In genomic region chr3:57971975-57972374, GRCh38 we compare ENCODE assay signal across 14 cellular contexts. TPM values are rescaled to one million over a fixed set of nuclear protein-coding genes. Genes with fewer than 3 reads are reported as not detected.
DNase-seq lines count a peak whose midpoint lies in the region; FAIRE-seq and TF ChIP-seq lines count a peak whose summit lies in the region.
"Had no signal": no experiment of that assay in that cellular context is flagged by ENCODE, and none has a peak within 500 bp of the region (broad histone marks: within the 10 kb centered on the region; RNA-seq: fewer than 3 reads in every experiment).

No MANE protein-coding gene starts in this region.

- no peak for FAIRE-seq in GM12892 (lab: Jason Lieb, UNC)
- FAIRE-seq: frontal cortex had no signal

- TF ChIP-seq CTCF in 22Rv1 (IDR thresholded peaks at IDR 0.05) (no peak), endothelial cell (IDR thresholded peaks at IDR 0.05; ENCODE audit: unreplicated experiment) (no peak), neural crest cell (conservative IDR thresholded peaks at IDR 0.05) (no peak)

- CTCF ChIA-PET in HEK293T (lab: Yijun Ruan, JAX), result interaction anchor here (1.3 kb wide), 1 partner anchor 205 kb away, joined by 5 read pairs; no protein-coding TSS in a partner anchor

- H3K4me3 Mint-ChIP-seq in endothelial cell (ENCODE audit: unreplicated experiment) (peak overlapping the region; percentile 84), neural crest cell (no peak overlapping the region)
- H3K4me3 Mint-ChIP-seq: activated CD4-positive, alpha-beta T cell treated with anti-CD3 and anti-CD28 coated beads, Interleukin-2, amount 10 ng/mL, durations not matched to agents 7 days and 5 days; natural killer cell treated with Interleukin-12 subunit alpha and Interleukin-12 subunit beta and Interleukin-15 and Interleukin-18, amount 100 ng/mL, for 72 hours had no signal

- no peaks in the 10 kb centered on the region for H3K36me3 Mint-ChIP-seq in endothelial cell (ENCODE audit: low read depth, unreplicated experiment)
- H3K36me3 Mint-ChIP-seq in neural crest cell (ENCODE audit: low read depth), result no peaks in the 10 kb centered on the region
- H3K36me3 Mint-ChIP-seq: natural killer cell treated with Interleukin-12 subunit alpha and Interleukin-12 subunit beta and Interleukin-15 and Interleukin-18, amount 100 ng/mL, for 72 hours had no signal

- DNase-seq in LoVo (ENCODE audit: low spot score) (peak; percentile 83), endothelial cell (ENCODE audit: low spot score) (no peak), neural crest cell (ENCODE audit: low read depth, low spot score) (no peak), caudate nucleus (lab: John Stamatoyannopoulos, UW) (no peak), HEK293T (ENCODE audit: extremely low spot score) (no peak), GM12892 (ENCODE audit: insufficient read length) (no peak), RKO (ENCODE audit: low spot score) (no peak)
- DNase-seq: activated CD4-positive, alpha-beta T cell treated with anti-CD3 and anti-CD28 coated beads, Interleukin-2, amount 10 ng/mL, durations not matched to agents 7 days and 5 days; amniotic stem cell; DMS153; NCI-H1105 treated with DMSO at 0.1 percent for 48 hours had no signal

- H3K27ac ChIP-seq in 22Rv1 (peak overlapping the region; percentile 76), caudate nucleus (ENCODE audit: low read depth, low read length) (no peak overlapping the region)

- POLR2A ChIA-PET in HEK293T (lab: Yijun Ruan, JAX), result no interaction called here

- no peaks in the 10 kb centered on the region for H3K9me3 Mint-ChIP-seq in endothelial cell (ENCODE audit: unreplicated experiment)
- no peaks in the 10 kb centered on the region for H3K9me3 Mint-ChIP-seq in neural crest cell
- H3K9me3 Mint-ChIP-seq: natural killer cell treated with Interleukin-12 subunit alpha and Interleukin-12 subunit beta and Interleukin-15 and Interleukin-18, amount 100 ng/mL, for 72 hours had no signal

- H3K4me1 Mint-ChIP-seq in endothelial cell (ENCODE audit: unreplicated experiment) (peaks cover 43% of the 10 kb centered on the region), neural crest cell (peaks cover 21% of the 10 kb centered on the region)

- no peak for TF ChIP-seq POLR2A in GM12892 (IDR thresholded peaks at IDR 0.05; ENCODE audit: low read depth, low read length)

- H3K27me3 Mint-ChIP-seq in endothelial cell (ENCODE audit: unreplicated experiment) (peaks cover 8% of the 10 kb centered on the region), neural crest cell (ENCODE audit: low read depth) (no peaks in the 10 kb centered on the region)
- H3K27me3 Mint-ChIP-seq: activated CD4-positive, alpha-beta T cell treated with anti-CD3 and anti-CD28 coated beads, Interleukin-2, amount 10 ng/mL, durations not matched to agents 7 days and 5 days had no signal

- H3K27ac Mint-ChIP-seq in endothelial cell (ENCODE audit: unreplicated experiment) (peak overlapping the region; percentile 85), neural crest cell (ENCODE audit: unreplicated experiment) (peak overlapping the region; percentile 89)
- H3K27ac Mint-ChIP-seq: activated CD4-positive, alpha-beta T cell treated with anti-CD3 and anti-CD28 coated beads, Interleukin-2, amount 10 ng/mL, durations not matched to agents 7 days and 5 days; natural killer cell treated with Interleukin-12 subunit alpha and Interleukin-12 subunit beta and Interleukin-15 and Interleukin-18, amount 100 ng/mL, for 72 hours had no signal

TF ChIP-seq in HEK293T, 16 proteins besides CTCF, POLR2A, EP300 and RAD21:
- TF ChIP-seq FOXK2 (IDR thresholded peaks at IDR 0.05), result no peak
- no peak for TF ChIP-seq PKNOX1 (IDR thresholded peaks at IDR 0.05)
- no peak for TF ChIP-seq FOXM1 (IDR thresholded peaks at IDR 0.05; ENCODE audit: borderline replicate concordance)
- no peak for TF ChIP-seq ELF4 (IDR thresholded peaks at IDR 0.05)
- TF ChIP-seq BHLHE40 (IDR thresholded peaks at IDR 0.05; ENCODE audit: borderline replicate concordance), result no peak
- no peak for TF ChIP-seq SUZ12 (IDR thresholded peaks at IDR 0.05)
- TF ChIP-seq NFRKB (IDR thresholded peaks at IDR 0.05), result no peak
- no peak for TF ChIP-seq TARDBP (IDR thresholded peaks at IDR 0.05)
- no peak for TF ChIP-seq HDGF (IDR thresholded peaks at IDR 0.05; ENCODE audit: borderline replicate concordance)
- no peak for TF ChIP-seq FOXA1 (IDR thresholded peaks at IDR 0.05)
- TF ChIP-seq LEF1 (IDR thresholded peaks at IDR 0.05; ENCODE audit: borderline replicate concordance), result no peak
- TF ChIP-seq CTBP1 (IDR thresholded peaks at IDR 0.05; ENCODE audit: borderline replicate concordance), result no peak
- no peak for TF ChIP-seq SP1 (IDR thresholded peaks at IDR 0.05)

RNA-seq across cellular contexts. Expression of gene FLNB, which starts 36.2 kb away (rescaled TPM):
- total RNA-seq in endothelial cell (ENCODE audit: unreplicated experiment), result 216 TPM
- 39.4 and 40.4 TPM in 2 replicates for total RNA-seq in neural crest cell
- polyA plus RNA-seq in GM12892 (2012; ENCODE audit: missing spikeins), result 20.4 TPM
